ENCODE assay signal across 9 cellular contexts in genomic region chr1:52926864-52927218, GRCh38. TPM values are rescaled to one million over a fixed set of nuclear protein-coding genes. Genes with fewer than 3 reads are reported as not detected.
DNase-seq lines count a peak whose midpoint lies in the region; ATAC-seq, FAIRE-seq and TF ChIP-seq lines count a peak whose summit lies in the region.
"Had no signal": no experiment of that assay in that cellular context is flagged by ENCODE, and none has a peak within 500 bp of the region (broad histone marks: within the 10 kb centered on the region; RNA-seq: fewer than 3 reads in every experiment).

No MANE protein-coding gene starts in this region.

- H3K9ac ChIP-seq in kidney (ENCODE audit: low read length in 2 of 2): peak overlapping the region; percentile 57 to 82

- CTCF ChIA-PET in activated CD8-positive, alpha-beta T cell treated with anti-CD3 and anti-CD28 coated beads, Interleukin-2, amount 10 ng/mL, durations not matched to agents 7 days and 5 days (lab: Charles Lee): no interaction called here

- peaks cover 23% of the 10 kb centered on the region for H3K4me1 Mint-ChIP-seq in activated T-cell treated with anti-CD3 and anti-CD28 coated beads, Interleukin-2, amount 50 U/mL, for 24 hours (ENCODE audit: low read depth)
- H3K4me1 Mint-ChIP-seq in activated CD8-positive, alpha-beta T cell treated with anti-CD3 and anti-CD28 coated beads, Interleukin-2, amount 10 ng/mL, durations not matched to agents 7 days and 5 days (ENCODE audit: low read depth): peaks cover 19% of the 10 kb centered on the region

- no peaks in the 10 kb centered on the region for H3K27me3 Mint-ChIP-seq in activated T-cell treated with anti-CD3 and anti-CD28 coated beads, Interleukin-2, amount 50 U/mL, for 24 hours
- no peaks in the 10 kb centered on the region for H3K27me3 Mint-ChIP-seq in activated CD8-positive, alpha-beta T cell treated with anti-CD3 and anti-CD28 coated beads, Interleukin-2, amount 10 ng/mL, durations not matched to agents 7 days and 5 days (ENCODE audit: low read depth)

- ATAC-seq in activated CD8-positive, alpha-beta T cell treated with anti-CD3 and anti-CD28 coated beads, Interleukin-2, amount 10 ng/mL, durations not matched to agents 7 days and 5 days: no peak
- no peak for ATAC-seq in HG03135 (IDR thresholded peaks at IDR 0.05; ENCODE audit: unreplicated experiment)
- no peak for ATAC-seq in GM21786 (IDR thresholded peaks at IDR 0.05; ENCODE audit: unreplicated experiment)
- ATAC-seq in GM19324 (IDR thresholded peaks at IDR 0.05; ENCODE audit: low FRiP score, unreplicated experiment): no peak

- no peaks in the 10 kb centered on the region for H3K9me3 ChIP-seq in kidney (ENCODE audit: control insufficient read depth in 1 of 2, low read length in 2 of 2)
- no peaks in the 10 kb centered on the region for H3K9me3 ChIP-seq in thyroid gland

- TF ChIP-seq POLR2A in thyroid gland (IDR thresholded peaks at IDR 0.05): no peak

- peak overlapping the region; percentile 40 for H3K27ac Mint-ChIP-seq in activated T-cell treated with anti-CD3 and anti-CD28 coated beads, Interleukin-2, amount 50 U/mL, for 24 hours
- H3K27ac Mint-ChIP-seq in activated CD8-positive, alpha-beta T cell treated with anti-CD3 and anti-CD28 coated beads, Interleukin-2, amount 10 ng/mL, durations not matched to agents 7 days and 5 days: no peak overlapping the region

- POLR2A ChIA-PET in activated CD8-positive, alpha-beta T cell treated with anti-CD3 and anti-CD28 coated beads, Interleukin-2, amount 10 ng/mL, durations not matched to agents 7 days and 5 days (lab: Charles Lee): interaction anchor here (1.0 kb wide), 1 partner anchor 8 kb away, joined by 3 read pairs; no protein-coding TSS in a partner anchor

- peaks cover 10% of the 10 kb centered on the region for H3K36me3 Mint-ChIP-seq in activated T-cell treated with anti-CD3 and anti-CD28 coated beads, Interleukin-2, amount 50 U/mL, for 24 hours (ENCODE audit: low read depth)
- peaks cover 2% of the 10 kb centered on the region for H3K36me3 Mint-ChIP-seq in activated CD8-positive, alpha-beta T cell treated with anti-CD3 and anti-CD28 coated beads, Interleukin-2, amount 10 ng/mL, durations not matched to agents 7 days and 5 days (ENCODE audit: low read depth)

- H3K36me3 ChIP-seq in kidney (ENCODE audit: control insufficient read depth in 1 of 2, insufficient read depth in 2 of 2, low read length in 2 of 2) (no peaks in the 10 kb centered on the region), thyroid gland (no peaks in the 10 kb centered on the region)

- H3K4me1 ChIP-seq in kidney (ENCODE audit: control insufficient read depth in 1 of 2, insufficient read depth in 1 of 2, low read depth in 1 of 2, low read length in 2 of 2): peaks cover 0 to 11% of the 10 kb centered on the region in 2 donors
- H3K4me1 ChIP-seq in thyroid gland: peaks cover 11 to 29% of the 10 kb centered on the region in 2 donors

- no peak for DNase-seq in activated T-cell treated with anti-CD3 and anti-CD28 coated beads, Interleukin-2, amount 50 U/mL, for 24 hours
- DNase-seq in activated T-cell treated with anti-CD3 and anti-CD28 coated beads, Interleukin-2, amount 50 U/mL, for 48 hours: no peak
- no peak for DNase-seq in activated CD8-positive, alpha-beta T cell treated with anti-CD3 and anti-CD28 coated beads, Interleukin-2, amount 10 ng/mL, durations not matched to agents 7 days and 5 days
- no peak for DNase-seq in kidney
- DNase-seq in thyroid gland: no peak

- H3K4me3 ChIP-seq in kidney (ENCODE audit: low read length in 2 of 2) (peak overlapping the region; percentile 89 to 94), thyroid gland (replicated peaks in 1 of 3) (peak overlapping the region in 2 of 3 donors; percentile 36 to 65)

- 23% methylated on average over 9 to 10 of the region's 13 CpGs for WGBS in thyroid gland, 2 donors

- H3K9me3 Mint-ChIP-seq in activated T-cell treated with anti-CD3 and anti-CD28 coated beads, Interleukin-2, amount 50 U/mL, for 24 hours: no peaks in the 10 kb centered on the region
- no peaks in the 10 kb centered on the region for H3K9me3 Mint-ChIP-seq in activated CD8-positive, alpha-beta T cell treated with anti-CD3 and anti-CD28 coated beads, Interleukin-2, amount 10 ng/mL, durations not matched to agents 7 days and 5 days (ENCODE audit: insufficient read depth)

- H3K27ac ChIP-seq in kidney (ENCODE audit: low read depth in 2 of 2, low read length in 2 of 2): peak overlapping the region; percentile 51 to 71
- peak overlapping the region in 2 of 3 donors; percentile 54 to 69 for H3K27ac ChIP-seq in thyroid gland

- FAIRE-seq in kidney (lab: Jason Lieb, UNC): no peak
- FAIRE-seq: endometrium had no signal

- no peaks in the 10 kb centered on the region for H3K27me3 ChIP-seq in thyroid gland

- peak overlapping the region; percentile 82 for H3K4me3 Mint-ChIP-seq in activated T-cell treated with anti-CD3 and anti-CD28 coated beads, Interleukin-2, amount 50 U/mL, for 24 hours
- peak overlapping the region; percentile 79 for H3K4me3 Mint-ChIP-seq in activated CD8-positive, alpha-beta T cell treated with anti-CD3 and anti-CD28 coated beads, Interleukin-2, amount 10 ng/mL, durations not matched to agents 7 days and 5 days

- intact Hi-C loops in kidney (cut with DNase I) (no loop called here), thyroid gland (cut with DNase I) (loop anchor here (10.0 kb wide), 1 partner anchor 258 kb away; no protein-coding TSS in a partner anchor)

- TF ChIP-seq CTCF in kidney (IDR thresholded peaks at IDR 0.05; ENCODE audit: borderline replicate concordance, extremely low read depth, insufficient read depth) (no peak), thyroid gland (IDR thresholded peaks at IDR 0.05) (no peak)

RNA-seq across cellular contexts. Expression of gene SCP2, which starts 0.2 kb away (rescaled TPM):
- total RNA-seq in activated CD8-positive, alpha-beta T cell treated with anti-CD3 and anti-CD28 coated beads, Interleukin-2, amount 10 ng/mL, durations not matched to agents 7 days and 5 days: 10 to 100 TPM; 87.2 to 95.9 TPM
- total RNA-seq in kidney (168 TPM), thyroid gland (100 to 1,000 TPM; 114 to 181 (median 164) TPM)
- 226 TPM for polyA plus RNA-seq in kidney (ENCODE audit: insufficient read depth, low read depth, low replicate concordance)

RNA-seq across cellular contexts. Expression of gene ECHDC2, which starts 5.3 kb away (rescaled TPM):
- 10 to 100 TPM; 30.0 to 35.3 TPM for total RNA-seq in activated CD8-positive, alpha-beta T cell treated with anti-CD3 and anti-CD28 coated beads, Interleukin-2, amount 10 ng/mL, durations not matched to agents 7 days and 5 days
- total RNA-seq in kidney (149 TPM), thyroid gland (100 to 1,000 TPM; 153 to 217 (median 187) TPM)
- 223 TPM for polyA plus RNA-seq in kidney (ENCODE audit: insufficient read depth, low read depth, low replicate concordance)
